In the genomic region with DNA sequence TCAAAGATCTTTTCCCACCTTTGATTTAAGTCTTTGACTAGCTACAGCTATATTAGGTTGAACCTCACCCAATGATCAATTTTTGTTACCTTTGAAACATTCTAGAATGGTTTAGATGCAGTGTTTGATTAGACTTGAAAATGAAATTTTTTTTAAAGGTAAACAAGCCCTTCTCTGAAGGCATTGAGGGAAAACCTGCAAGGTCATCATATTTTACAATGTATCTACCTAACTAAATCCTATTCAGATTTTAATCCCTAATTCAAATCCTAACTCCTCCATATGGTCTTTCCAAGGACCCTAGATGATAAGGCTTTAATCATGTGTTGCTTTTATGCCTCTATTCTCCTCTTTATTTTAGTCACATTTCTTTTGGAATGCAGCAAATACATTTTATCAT, we compare ENCODE assay signal across 1 cellular context.
TF ChIP-seq lines count a peak whose summit lies in the region.

No MANE protein-coding gene starts in this region.

TF ChIP-seq in IMR-90, 13 proteins besides CTCF, POLR2A, EP300 and RAD21:
- no peak for TF ChIP-seq USF2 (IDR thresholded peaks at IDR 0.05; ENCODE audit: low read depth, low read length)
- TF ChIP-seq MAFK (IDR thresholded peaks at IDR 0.05; ENCODE audit: low read depth, low read length) = peak; percentile 94
- TF ChIP-seq CEBPB (IDR thresholded peaks at IDR 0.05; ENCODE audit: low read depth, low read length) = no peak
